1 cellular context compared by ENCODE assay signal in the genomic region with DNA sequence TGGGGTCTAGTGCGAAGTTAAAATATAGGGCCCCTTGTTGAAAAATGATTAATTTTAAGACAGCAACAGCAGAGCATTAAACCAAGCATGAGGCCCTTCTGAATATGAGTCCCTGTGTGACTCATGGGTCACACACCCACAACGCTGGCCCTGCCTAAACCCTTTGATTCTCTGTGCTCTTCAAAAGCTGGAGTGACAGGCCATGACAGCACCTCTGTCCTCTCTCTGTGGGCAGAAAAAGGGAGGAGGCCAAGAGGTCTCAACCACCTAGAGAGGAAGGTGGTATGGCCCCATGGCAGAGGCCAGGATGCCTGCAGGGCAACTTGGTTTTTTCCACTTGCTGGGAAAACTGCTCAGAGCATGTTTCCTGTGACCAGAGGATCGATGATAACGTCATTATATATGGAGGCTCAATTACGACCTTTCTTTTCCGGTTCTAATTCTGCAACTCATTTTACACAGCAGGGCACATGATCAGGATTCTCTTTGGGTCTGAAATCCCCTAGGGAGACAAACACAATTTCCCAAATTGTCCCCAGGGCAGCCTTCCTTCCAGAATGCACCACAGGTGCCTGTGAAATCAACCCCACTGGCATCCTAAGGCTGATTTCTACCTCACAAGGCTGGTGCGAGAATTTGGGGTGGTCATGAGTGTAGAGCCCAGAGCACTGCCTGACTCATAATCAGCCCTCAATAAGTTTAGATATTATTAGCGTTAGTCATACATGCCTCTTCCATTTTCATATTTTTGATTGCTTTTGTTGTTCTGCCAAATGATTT.
TF ChIP-seq lines count a peak whose summit lies in the region.

No MANE protein-coding gene starts in this region.

TF ChIP-seq in HEK293, 187 proteins besides CTCF, POLR2A, EP300 and RAD21 (continued from another document):
- TF ChIP-seq, protein P1, sequence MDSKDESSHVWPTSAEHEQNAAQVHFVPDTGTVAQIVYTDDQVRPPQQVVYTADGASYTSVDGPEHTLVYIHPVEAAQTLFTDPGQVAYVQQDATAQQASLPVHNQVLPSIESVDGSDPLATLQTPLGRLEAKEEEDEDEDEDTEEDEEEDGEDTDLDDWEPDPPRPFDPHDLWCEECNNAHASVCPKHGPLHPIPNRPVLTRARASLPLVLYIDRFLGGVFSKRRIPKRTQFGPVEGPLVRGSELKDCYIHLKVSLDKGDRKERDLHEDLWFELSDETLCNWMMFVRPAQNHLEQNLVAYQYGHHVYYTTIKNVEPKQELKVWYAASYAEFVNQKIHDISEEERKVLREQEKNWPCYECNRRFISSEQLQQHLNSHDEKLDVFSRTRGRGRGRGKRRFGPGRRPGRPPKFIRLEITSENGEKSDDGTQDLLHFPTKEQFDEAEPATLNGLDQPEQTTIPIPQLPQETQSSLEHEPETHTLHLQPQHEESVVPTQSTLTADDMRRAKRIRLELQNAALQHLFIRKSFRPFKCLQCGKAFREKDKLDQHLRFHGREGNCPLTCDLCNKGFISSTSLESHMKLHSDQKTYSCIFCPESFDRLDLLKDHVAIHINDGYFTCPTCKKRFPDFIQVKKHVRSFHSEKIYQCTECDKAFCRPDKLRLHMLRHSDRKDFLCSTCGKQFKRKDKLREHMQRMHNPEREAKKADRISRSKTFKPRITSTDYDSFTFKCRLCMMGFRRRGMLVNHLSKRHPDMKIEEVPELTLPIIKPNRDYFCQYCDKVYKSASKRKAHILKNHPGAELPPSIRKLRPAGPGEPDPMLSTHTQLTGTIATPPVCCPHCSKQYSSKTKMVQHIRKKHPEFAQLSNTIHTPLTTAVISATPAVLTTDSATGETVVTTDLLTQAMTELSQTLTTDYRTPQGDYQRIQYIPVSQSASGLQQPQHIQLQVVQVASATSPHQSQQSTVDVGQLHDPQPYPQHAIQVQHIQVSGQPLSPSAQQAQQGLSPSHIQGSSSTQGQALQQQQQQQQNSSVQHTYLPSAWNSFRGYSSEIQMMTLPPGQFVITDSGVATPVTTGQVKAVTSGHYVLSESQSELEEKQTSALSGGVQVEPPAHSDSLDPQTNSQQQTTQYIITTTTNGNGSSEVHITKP (tag by site-specific recombination; IDR thresholded peaks at IDR 0.05) = peak; percentile 74
- TF ChIP-seq, protein P2, sequence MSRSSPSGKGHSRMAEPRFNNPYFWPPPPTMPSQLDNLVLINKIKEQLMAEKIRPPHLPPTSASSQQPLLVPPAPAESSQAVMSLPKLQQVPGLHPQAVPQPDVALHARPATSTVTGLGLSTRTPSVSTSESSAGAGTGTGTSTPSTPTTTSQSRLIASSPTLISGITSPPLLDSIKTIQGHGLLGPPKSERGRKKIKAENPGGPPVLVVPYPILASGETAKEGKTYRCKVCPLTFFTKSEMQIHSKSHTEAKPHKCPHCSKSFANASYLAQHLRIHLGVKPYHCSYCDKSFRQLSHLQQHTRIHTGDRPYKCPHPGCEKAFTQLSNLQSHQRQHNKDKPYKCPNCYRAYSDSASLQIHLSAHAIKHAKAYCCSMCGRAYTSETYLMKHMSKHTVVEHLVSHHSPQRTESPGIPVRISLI (tag by site-specific recombination; IDR thresholded peaks at IDR 0.05) = no peak
- TF ChIP-seq, protein P3, sequence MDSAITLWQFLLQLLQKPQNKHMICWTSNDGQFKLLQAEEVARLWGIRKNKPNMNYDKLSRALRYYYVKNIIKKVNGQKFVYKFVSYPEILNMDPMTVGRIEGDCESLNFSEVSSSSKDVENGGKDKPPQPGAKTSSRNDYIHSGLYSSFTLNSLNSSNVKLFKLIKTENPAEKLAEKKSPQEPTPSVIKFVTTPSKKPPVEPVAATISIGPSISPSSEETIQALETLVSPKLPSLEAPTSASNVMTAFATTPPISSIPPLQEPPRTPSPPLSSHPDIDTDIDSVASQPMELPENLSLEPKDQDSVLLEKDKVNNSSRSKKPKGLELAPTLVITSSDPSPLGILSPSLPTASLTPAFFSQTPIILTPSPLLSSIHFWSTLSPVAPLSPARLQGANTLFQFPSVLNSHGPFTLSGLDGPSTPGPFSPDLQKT (IDR thresholded peaks at IDR 0.05; ENCODE audit: borderline replicate concordance, low read depth, low read length) = no peak
- TF ChIP-seq ZFHX2 (tag by site-specific recombination; conservative IDR thresholded peaks at IDR 0.05) (0 out of 2 replicates have a peak, but pooled peaks have one; percentile 34), ZIC2 (tag by site-specific recombination; IDR thresholded peaks at IDR 0.05) (0 out of 2 replicates have a peak, but pooled peaks have one; percentile 34)
